In the genomic region with DNA sequence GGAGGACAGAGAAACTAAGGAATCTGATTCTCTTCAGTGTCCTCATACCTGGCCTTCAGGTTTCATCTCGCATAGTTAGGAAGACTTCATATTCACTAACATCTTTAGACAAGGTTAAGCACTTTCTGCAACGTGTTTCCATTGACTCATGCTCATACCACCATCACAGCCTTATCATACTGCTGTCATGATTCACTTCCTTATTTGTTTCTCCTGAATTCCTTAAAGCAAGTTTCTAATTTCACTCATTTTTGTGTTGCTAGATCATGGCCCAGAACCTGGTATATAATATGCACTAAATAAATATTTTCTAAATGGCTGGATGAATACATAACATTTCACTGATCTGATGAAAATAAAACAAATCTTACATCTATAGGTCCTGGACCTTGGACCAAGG, we compare ENCODE assay signal across 18 cellular contexts.
DNase-seq lines count a peak whose midpoint lies in the region; ATAC-seq and TF ChIP-seq lines count a peak whose summit lies in the region.
"Had no signal": no experiment of that assay in that cellular context is flagged by ENCODE, and none has a peak within 500 bp of the region (broad histone marks: within the 10 kb centered on the region; RNA-seq: fewer than 3 reads in every experiment).

No MANE protein-coding gene starts in this region.

- H3K4me3 ChIP-seq in epithelial cell of proximal tubule (ENCODE audit: low read depth, low read length), result no peak overlapping the region
- H3K4me3 ChIP-seq in osteoblast (ENCODE audit: insufficient read depth, low read length), result no peak overlapping the region
- no peak overlapping the region for H3K4me3 ChIP-seq in CD8-positive, alpha-beta memory T cell (ENCODE audit: low read length)
- H3K4me3 ChIP-seq: colonic mucosa, heart right ventricle had no signal

- no peaks in the 10 kb centered on the region for H3K36me3 Mint-ChIP-seq in CD8-positive, alpha-beta memory T cell
- H3K36me3 Mint-ChIP-seq: memory B cell had no signal

- no peaks in the 10 kb centered on the region for H3K27me3 ChIP-seq in osteoblast (ENCODE audit: insufficient read depth, low read length)
- no peaks in the 10 kb centered on the region for H3K27me3 ChIP-seq in CD8-positive, alpha-beta memory T cell (ENCODE audit: insufficient read depth, low read length, poor library complexity, severe bottlenecking)
- H3K27me3 ChIP-seq: colonic mucosa, heart right ventricle had no signal

- peak; percentile 94 for DNase-seq in EL
- DNase-seq in RKO (ENCODE audit: low spot score), result peak; percentile 59
- peak; percentile 73 for DNase-seq in epithelial cell of proximal tubule (ENCODE audit: low read depth)
- no peak for DNase-seq in osteoblast (ENCODE audit: insufficient read length, low spot score, missing footprints)
- no peak for DNase-seq in posterior vena cava (ENCODE audit: low spot score)
- no peak for DNase-seq in CD8-positive, alpha-beta memory T cell
- DNase-seq: activated CD4-positive, alpha-beta T cell treated with anti-CD3 and anti-CD28 coated beads, Interleukin-2, amount 10 ng/mL, durations not matched to agents 7 days and 5 days; activated effector memory CD4-positive, alpha-beta T cell treated with anti-CD3 and anti-CD28 coated beads, Interleukin-2, amount 50 U/mL, for 16 hours; colonic mucosa; H7; heart right ventricle; NCI-H1930; stimulated activated CD4-positive, alpha-beta T cell treated with anti-CD3 and anti-CD28 coated beads, Interleukin-4, amount 100 ng/mL, for 1 hour had no signal

- H2AFZ ChIP-seq in osteoblast (ENCODE audit: low read length), result no peak overlapping the region
- H2AFZ ChIP-seq: parathyroid adenoma had no signal

- H4K20me1 ChIP-seq in osteoblast (ENCODE audit: insufficient read depth, low read length), result no peaks in the 10 kb centered on the region

- peaks cover 53% of the 10 kb centered on the region for H3K4me1 ChIP-seq in osteoblast (ENCODE audit: insufficient read depth, low read length)
- H3K4me1 ChIP-seq in CD8-positive, alpha-beta memory T cell (ENCODE audit: insufficient read depth, low read length), result no peaks in the 10 kb centered on the region
- H3K4me1 ChIP-seq: colonic mucosa, heart right ventricle, parathyroid adenoma had no signal

- intact Hi-C loops in posterior vena cava (cut with DNase I), result no loop called here

- POLR2A ChIA-PET in CD8-positive, alpha-beta memory T cell (lab: Charles Lee), result no interaction called here

- peak overlapping the region; percentile 72 for H3K27ac ChIP-seq in osteoblast (ENCODE audit: low read depth, low read length)
- H3K27ac ChIP-seq in CD8-positive, alpha-beta memory T cell (ENCODE audit: low read depth, low read length), result no peak overlapping the region
- H3K27ac ChIP-seq: colonic mucosa, heart right ventricle, parathyroid adenoma had no signal

- H3K9me3 ChIP-seq in osteoblast (ENCODE audit: low read depth, low read length), result no peaks in the 10 kb centered on the region
- no peaks in the 10 kb centered on the region for H3K9me3 ChIP-seq in CD8-positive, alpha-beta memory T cell (ENCODE audit: low read length)
- H3K9me3 ChIP-seq: colonic mucosa had no signal

- H3K36me3 ChIP-seq in osteoblast (ENCODE audit: insufficient read depth, low read length), result no peaks in the 10 kb centered on the region
- no peaks in the 10 kb centered on the region for H3K36me3 ChIP-seq in CD8-positive, alpha-beta memory T cell (ENCODE audit: insufficient read depth, low read length)
- H3K36me3 ChIP-seq: colonic mucosa, heart right ventricle had no signal

- no peaks in the 10 kb centered on the region for H3K79me2 ChIP-seq in osteoblast (ENCODE audit: insufficient read depth, low read length)
- H3K79me2 ChIP-seq: parathyroid adenoma had no signal

- CTCF ChIA-PET in CD8-positive, alpha-beta memory T cell (lab: Charles Lee), result no interaction called here

- TF ChIP-seq CTCF in epithelial cell of proximal tubule (conservative IDR thresholded peaks at IDR 0.05; ENCODE audit: low read depth, low read length) (no peak), osteoblast (IDR thresholded peaks at IDR 0.05; ENCODE audit: extremely low read depth, low read depth, low read length) (no peak)

- H3K4me2 ChIP-seq in osteoblast (ENCODE audit: insufficient read depth, low read length), result no peak overlapping the region

- H3K27ac Mint-ChIP-seq in CD8-positive, alpha-beta memory T cell, result no peak overlapping the region
- H3K27ac Mint-ChIP-seq: activated CD4-positive, alpha-beta T cell treated with anti-CD3 and anti-CD28 coated beads, Interleukin-2, amount 10 ng/mL, durations not matched to agents 7 days and 5 days; memory B cell; stimulated activated naive CD8-positive, alpha-beta T cell treated with anti-CD3 and anti-CD28 coated beads, Interleukin-15, Interleukin-2, amounts not matched to agents 100 ng/mL and 50 ng/mL, for 24 hours had no signal

- ATAC-seq in HG02588 (IDR thresholded peaks at IDR 0.05; ENCODE audit: unreplicated experiment), result no peak
- ATAC-seq in HG03432 (IDR thresholded peaks at IDR 0.05; ENCODE audit: unreplicated experiment), result no peak
- ATAC-seq: heart right ventricle had no signal

- no peaks in the 10 kb centered on the region for H3K4me1 Mint-ChIP-seq in CD8-positive, alpha-beta memory T cell
- H3K4me1 Mint-ChIP-seq: activated CD4-positive, alpha-beta T cell treated with anti-CD3 and anti-CD28 coated beads, Interleukin-2, amount 10 ng/mL, durations not matched to agents 7 days and 5 days; memory B cell had no signal

- no peaks in the 10 kb centered on the region for H3K27me3 Mint-ChIP-seq in CD8-positive, alpha-beta memory T cell
- H3K27me3 Mint-ChIP-seq: activated CD4-positive, alpha-beta T cell treated with anti-CD3 and anti-CD28 coated beads, Interleukin-2, amount 10 ng/mL, durations not matched to agents 7 days and 5 days; memory B cell; stimulated activated naive CD8-positive, alpha-beta T cell treated with anti-CD3 and anti-CD28 coated beads, Interleukin-15, Interleukin-2, amounts not matched to agents 100 ng/mL and 50 ng/mL, for 24 hours had no signal

- H3K9me3 Mint-ChIP-seq in CD8-positive, alpha-beta memory T cell, result peaks cover 2 to 13% (median 5%) of the 10 kb centered on the region in 5 donors
- H3K9me3 Mint-ChIP-seq: activated CD4-positive, alpha-beta T cell treated with anti-CD3 and anti-CD28 coated beads, Interleukin-2, amount 10 ng/mL, durations not matched to agents 7 days and 5 days had no signal

- no peak overlapping the region for H3K4me3 Mint-ChIP-seq in CD8-positive, alpha-beta memory T cell
- H3K4me3 Mint-ChIP-seq: activated CD4-positive, alpha-beta T cell treated with anti-CD3 and anti-CD28 coated beads, Interleukin-2, amount 10 ng/mL, durations not matched to agents 7 days and 5 days; memory B cell; stimulated activated naive CD8-positive, alpha-beta T cell treated with anti-CD3 and anti-CD28 coated beads, Interleukin-15, Interleukin-2, amounts not matched to agents 100 ng/mL and 50 ng/mL, for 24 hours had no signal

Comparison
In these comparisons a context has a peak if more than half of its experiments do, and no peak if none do; other contexts are left out.
1. DNase-seq: peak in EL (single experiment), RKO (single experiment) and epithelial cell of proximal tubule (single experiment); none in osteoblast (single experiment), posterior vena cava (single experiment) and CD8-positive, alpha-beta memory T cell (0 of 5).